15 cellular contexts compared by ENCODE assay signal in genomic region chr10:110218627-110219026, GRCh38. TPM values are rescaled to one million over a fixed set of nuclear protein-coding genes. Genes with fewer than 3 reads are reported as not detected.
A peak's percentile ranks its signal among the peaks of the same experiment; 100 is the strongest.
DNase-seq lines count a peak whose midpoint lies in the region; ATAC-seq and TF ChIP-seq lines count a peak whose summit lies in the region.
"Had no signal": no experiment of that assay in that cellular context is flagged by ENCODE, and none has a peak within 500 bp of the region (broad histone marks: within the 10 kb centered on the region; RNA-seq: fewer than 3 reads in every experiment).

No MANE protein-coding gene starts in this region.

- H3K36me3 ChIP-seq in breast epithelium (no peaks in the 10 kb centered on the region), esophagus muscularis mucosa (no peaks in the 10 kb centered on the region), upper lobe of right lung (no peaks in the 10 kb centered on the region)

- BruUV-seq in MCF 10A (replicated peaks; lab: Mats Ljungman, UMichigan), result no TSS peak

- ATAC-seq in upper lobe of right lung (peak; percentile 67), GM19324 (IDR thresholded peaks at IDR 0.05; ENCODE audit: low FRiP score, unreplicated experiment) (no peak)
- ATAC-seq in stimulated activated naive CD8-positive, alpha-beta T cell treated with anti-CD3 and anti-CD28 coated beads, Interleukin-15, Interleukin-2, amounts not matched to agents 100 U/mL and 50 U/mL, for 24 hours, result no peak
- ATAC-seq: CD8-positive, alpha-beta T cell had no signal

- DNase-seq in breast epithelium (ENCODE audit: low spot score in 2 of 2) (no peak), MCF 10A (ENCODE audit: unreplicated experiment) (no peak), NB4 (ENCODE audit: low read depth) (peak; percentile 60), esophagus muscularis mucosa (ENCODE audit: extremely low spot score) (peak; percentile 45), upper lobe of right lung (no peak), NCI-H146 treated with DMSO at 0.1 percent for 48 hours (lab: John Stamatoyannopoulos, UW; ENCODE audit: unreplicated experiment) (no peak)
- DNase-seq in stimulated activated naive CD8-positive, alpha-beta T cell treated with anti-CD3 and anti-CD28 coated beads, Interleukin-15, Interleukin-2, amounts not matched to agents 100 U/mL and 50 U/mL, for 24 hours, result no peak
- DNase-seq: activated CD4-positive, CD25-positive, alpha-beta regulatory T cell treated with anti-CD3 and anti-CD28 coated beads, Interleukin-2, amount 50 U/mL, for 72 hours; activated CD8-positive, alpha-beta memory T cell treated with anti-CD3 and anti-CD28 coated beads, Interleukin-2, amount 50 U/mL, for 48 hours; CD8-positive, alpha-beta T cell; foreskin fibroblast; stimulated activated CD4-positive, alpha-beta T cell treated with anti-CD3 and anti-CD28 coated beads, Interleukin-12 subunit alpha, Interleukin-12 subunit beta, amount 100 ng/mL, for 4 hours; T-helper 9 cell had no signal

- no peak overlapping the region for H3K4me3 Mint-ChIP-seq in MCF 10A (ENCODE audit: unreplicated experiment)
- H3K4me3 Mint-ChIP-seq: CD8-positive, alpha-beta T cell; neural crest cell had no signal

- H3K36me3 Mint-ChIP-seq in MCF 10A (ENCODE audit: insufficient read depth, unreplicated experiment), result no peaks in the 10 kb centered on the region
- H3K36me3 Mint-ChIP-seq: CD8-positive, alpha-beta T cell had no signal

- CTCF ChIA-PET in MCF 10A (lab: Yijun Ruan, JAX), result interaction anchor here (0.7 to 7.7 kb wide), 4 partner anchors 7 to 82 kb away, joined by 5 to 120 read pairs (median 33); no protein-coding TSS in a partner anchor

- TF ChIP-seq POLR2A in breast epithelium (IDR thresholded peaks at IDR 0.05) (no peak), NB4 (IDR thresholded peaks at IDR 0.05; ENCODE audit: extremely low read depth, insufficient read length) (no peak), esophagus muscularis mucosa (IDR thresholded peaks at IDR 0.05; ENCODE audit: low read depth) (no peak)

- H3K9me3 ChIP-seq in breast epithelium (no peaks in the 10 kb centered on the region), esophagus muscularis mucosa (no peaks in the 10 kb centered on the region), upper lobe of right lung (no peaks in the 10 kb centered on the region)

- H3K27ac ChIP-seq in breast epithelium (peak overlapping the region; percentile 19 to 23), esophagus muscularis mucosa (replicated peaks in 1 of 4) (peak overlapping the region; percentile 12 to 98 (median 32)), upper lobe of right lung (no peak overlapping the region)

- H3K9me3 Mint-ChIP-seq in MCF 10A (ENCODE audit: unreplicated experiment), result no peaks in the 10 kb centered on the region
- H3K9me3 Mint-ChIP-seq: CD8-positive, alpha-beta T cell; neural crest cell had no signal

- TF ChIP-seq CTCF in breast epithelium (IDR thresholded peaks at IDR 0.05), result no peak
- TF ChIP-seq CTCF in MCF 10A (IDR thresholded peaks at IDR 0.05; ENCODE audit: unreplicated experiment), result no peak
- TF ChIP-seq CTCF in NB4 (IDR thresholded peaks at IDR 0.05; ENCODE audit: low read depth, low read length), result no peak
- TF ChIP-seq CTCF in esophagus muscularis mucosa (IDR thresholded peaks at IDR 0.05), result no peak
- TF ChIP-seq CTCF in upper lobe of right lung (IDR thresholded peaks at IDR 0.05), result no peak

- H3K27me3 Mint-ChIP-seq in MCF 10A (ENCODE audit: insufficient read depth, unreplicated experiment), result no peaks in the 10 kb centered on the region

- TF ChIP-seq EP300 in esophagus muscularis mucosa (IDR thresholded peaks at IDR 0.05), result no peak

- peaks cover 23% of the 10 kb centered on the region for H3K4me1 Mint-ChIP-seq in MCF 10A (ENCODE audit: insufficient read depth, unreplicated experiment)

- H3K27ac Mint-ChIP-seq in MCF 10A (ENCODE audit: low read depth, unreplicated experiment), result no peak overlapping the region
- H3K27ac Mint-ChIP-seq: CD8-positive, alpha-beta T cell had no signal

- no peaks in the 10 kb centered on the region for H3K27me3 ChIP-seq in breast epithelium
- H3K27me3 ChIP-seq in esophagus muscularis mucosa, result no peaks in the 10 kb centered on the region
- H3K27me3 ChIP-seq in upper lobe of right lung, result no peaks in the 10 kb centered on the region

- no peaks in the 10 kb centered on the region for H3K4me1 ChIP-seq in breast epithelium
- peaks cover 69 to 87% (median 79%) of the 10 kb centered on the region in 4 donors for H3K4me1 ChIP-seq in esophagus muscularis mucosa
- H3K4me1 ChIP-seq in upper lobe of right lung, result peaks cover 22% of the 10 kb centered on the region

- H3K4me3 ChIP-seq in breast epithelium (no peak overlapping the region), NB4 (ENCODE audit: low read depth, low read length) (no peak overlapping the region), esophagus muscularis mucosa (no peak overlapping the region), upper lobe of right lung (no peak overlapping the region)

- POLR2A ChIA-PET in MCF 10A (lab: Yijun Ruan, JAX), result interaction anchor here (1.5 to 12.0 kb wide), 2 partner anchors 8 to 26 kb away, joined by 3 to 288 read pairs; partner anchors contain the start of gene MXI1

- intact Hi-C loops in breast epithelium (cut with DNase I; ENCODE audit: low total_unique reads) (no loop called here), MCF 10A (cut with micrococcal nuclease) (no loop called here), esophagus muscularis mucosa (cut with DNase I) (loop anchor here (10.0 kb wide), 1 partner anchor 214 kb away; the partner anchor contains the start of gene ADD3), upper lobe of right lung (cut with DNase I) (no loop called here)

- 73% methylated on average over 6 of the region's 7 CpGs for WGBS in esophagus muscularis mucosa

RNA-seq across cellular contexts. Expression of gene MXI1, which starts 11.2 kb away (rescaled TPM):
- 100 to 1,000 TPM in 1 of 3 donors, 10 to 100 TPM in 2; 75.4 to 137 (median 79.5) TPM for total RNA-seq in breast epithelium
- 16.9 and 19.5 TPM in 2 replicates for total RNA-seq in MCF 10A (2022)
- total RNA-seq in esophagus muscularis mucosa, result 100 to 1,000 TPM; 198 to 292 (median 226) TPM
- total RNA-seq in upper lobe of right lung, result 34.7 TPM

Comparison
In these comparisons a context has a peak if more than half of its experiments do, and no peak if none do; other contexts are left out.
1. DNase-seq: peak in NB4 (single experiment) and esophagus muscularis mucosa (single experiment); none in breast epithelium (0 of 2), MCF 10A (single experiment), upper lobe of right lung (single experiment), stimulated activated naive CD8-positive, alpha-beta T cell treated with anti-CD3 and anti-CD28 coated beads, Interleukin-15, Interleukin-2, amounts not matched to agents 100 U/mL and 50 U/mL, for 24 hours (single experiment) and NCI-H146 treated with DMSO at 0.1 percent for 48 hours (single experiment).